ENCODE assay signal across 11 cellular contexts in the genomic region with DNA sequence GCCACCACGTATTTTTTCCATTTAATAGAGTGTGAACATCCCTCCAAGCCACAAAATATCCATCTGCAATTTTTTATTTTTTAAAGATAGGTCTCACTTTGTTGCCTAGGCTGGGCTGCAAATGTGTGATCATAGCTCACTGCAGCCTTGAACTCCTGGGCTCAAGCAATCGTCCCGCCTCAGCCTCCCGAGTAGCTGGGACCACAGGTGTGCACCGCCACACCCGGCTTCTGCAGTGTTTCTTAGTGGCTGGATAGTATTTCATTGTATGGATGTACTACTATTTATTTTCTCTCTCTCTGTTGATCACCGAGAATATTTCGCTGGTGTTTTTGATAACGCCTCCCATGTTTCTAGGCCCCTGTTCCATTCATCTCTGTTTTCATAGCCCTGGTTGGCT. TPM values are rescaled to one million over a fixed set of nuclear protein-coding genes. Genes with fewer than 3 reads are reported as not detected.
DNase-seq lines count a peak whose midpoint lies in the region; ATAC-seq, FAIRE-seq and TF ChIP-seq lines count a peak whose summit lies in the region.
"Had no signal": no experiment of that assay in that cellular context is flagged by ENCODE, and none has a peak within 500 bp of the region (broad histone marks: within the 10 kb centered on the region; RNA-seq: fewer than 3 reads in every experiment).

No MANE protein-coding gene starts in this region.

- H3K27ac Mint-ChIP-seq in activated CD4-positive, alpha-beta T cell treated with anti-CD3 and anti-CD28 coated beads for 36 hours, result peak overlapping the region; percentile 22
- peak overlapping the region; percentile 81 for H3K27ac Mint-ChIP-seq in astrocyte (ENCODE audit: unreplicated experiment)

- peaks cover 79% of the 10 kb centered on the region for H4K20me1 ChIP-seq in astrocyte (ENCODE audit: insufficient read depth, low read length)

- H3K36me3 ChIP-seq in astrocyte (ENCODE audit: insufficient read depth, low read length) (no peaks in the 10 kb centered on the region), suprapubic skin (no peaks in the 10 kb centered on the region)

- no peak for DNase-seq in activated CD4-positive, alpha-beta T cell treated with anti-CD3 and anti-CD28 coated beads for 36 hours
- no peak for DNase-seq in activated CD4-positive, alpha-beta T cell treated with anti-CD3 and anti-CD28 coated beads for 48 hours
- DNase-seq in astrocyte (ENCODE audit: low read depth), result no peak
- peak; percentile 8 for DNase-seq in mesenteric fat pad (ENCODE audit: low spot score)
- DNase-seq in suprapubic skin (ENCODE audit: low spot score in 2 of 2), result no peak
- DNase-seq: activated CD8-positive, alpha-beta memory T cell treated with anti-CD3 and anti-CD28 coated beads for 24 hours had no signal

- no peaks in the 10 kb centered on the region for H3K27me3 Mint-ChIP-seq in activated CD4-positive, alpha-beta T cell treated with anti-CD3 and anti-CD28 coated beads for 36 hours
- H3K27me3 Mint-ChIP-seq in astrocyte (ENCODE audit: low read depth, unreplicated experiment), result no peaks in the 10 kb centered on the region

- no peaks in the 10 kb centered on the region for H3K36me3 Mint-ChIP-seq in activated CD4-positive, alpha-beta T cell treated with anti-CD3 and anti-CD28 coated beads for 36 hours (ENCODE audit: low read depth)
- peaks cover 2% of the 10 kb centered on the region for H3K36me3 Mint-ChIP-seq in astrocyte (ENCODE audit: low read depth, unreplicated experiment)

- H3K4me1 Mint-ChIP-seq in activated CD4-positive, alpha-beta T cell treated with anti-CD3 and anti-CD28 coated beads for 36 hours, result peaks cover 56% of the 10 kb centered on the region
- H3K4me1 Mint-ChIP-seq in astrocyte (ENCODE audit: low read depth, unreplicated experiment), result peaks cover 43% of the 10 kb centered on the region

- WGBS in suprapubic skin, result 90% methylated on average over 8 of the region's 9 CpGs

- H3K27ac ChIP-seq in astrocyte (ENCODE audit: low read depth, low read length), result no peak overlapping the region
- H3K27ac ChIP-seq in suprapubic skin, result peak overlapping the region; percentile 90

- TF ChIP-seq CTCF in astrocyte (IDR thresholded peaks at IDR 0.05; ENCODE audit: insufficient read depth, low read depth, low read length), result no peak
- no peak for TF ChIP-seq CTCF in suprapubic skin (IDR thresholded peaks at IDR 0.05)

- H3K27me3 ChIP-seq in astrocyte (ENCODE audit: insufficient read depth, low read length) (no peaks in the 10 kb centered on the region), suprapubic skin (no peaks in the 10 kb centered on the region)

- peaks cover 92% of the 10 kb centered on the region for H3K79me2 ChIP-seq in astrocyte (ENCODE audit: insufficient read depth, low read length)

- no peak for TF ChIP-seq POLR2A in suprapubic skin (IDR thresholded peaks at IDR 0.05)

- peaks cover 28% of the 10 kb centered on the region for H3K4me1 ChIP-seq in astrocyte (ENCODE audit: insufficient read depth, low read length)
- H3K4me1 ChIP-seq in suprapubic skin, result peaks cover 87% of the 10 kb centered on the region

- CTCF ChIA-PET in activated CD4-positive, alpha-beta T cell treated with anti-CD3 and anti-CD28 coated beads for 36 hours (lab: Charles Lee), result interaction anchor here (0.9 to 3.6 kb wide), 5 partner anchors 8 to 104 kb away, joined by 3 to 22 read pairs (median 3); no protein-coding TSS in a partner anchor

- no peak for TF ChIP-seq EP300 in suprapubic skin (IDR thresholded peaks at IDR 0.05)

- H3K9ac ChIP-seq in astrocyte (ENCODE audit: low read length), result no peak overlapping the region

- POLR2A ChIA-PET in activated CD4-positive, alpha-beta T cell treated with anti-CD3 and anti-CD28 coated beads for 36 hours (lab: Charles Lee), result no interaction called here

- no peak overlapping the region for H3K4me3 ChIP-seq in astrocyte (ENCODE audit: insufficient read depth, low read depth, low read length)
- no peak overlapping the region for H3K4me3 ChIP-seq in suprapubic skin

- no peaks in the 10 kb centered on the region for H3K9me3 Mint-ChIP-seq in activated CD4-positive, alpha-beta T cell treated with anti-CD3 and anti-CD28 coated beads for 36 hours (ENCODE audit: low read depth)
- no peaks in the 10 kb centered on the region for H3K9me3 Mint-ChIP-seq in astrocyte (ENCODE audit: unreplicated experiment)

- no peak overlapping the region for H2AFZ ChIP-seq in astrocyte (ENCODE audit: low read depth, low read length)

- H3K4me3 Mint-ChIP-seq in activated CD4-positive, alpha-beta T cell treated with anti-CD3 and anti-CD28 coated beads for 36 hours, result no peak overlapping the region
- H3K4me3 Mint-ChIP-seq in astrocyte (ENCODE audit: unreplicated experiment), result no peak overlapping the region

- H3K9me3 ChIP-seq in astrocyte (ENCODE audit: insufficient read depth, low read depth, low read length), result no peaks in the 10 kb centered on the region
- H3K9me3 ChIP-seq in suprapubic skin, result no peaks in the 10 kb centered on the region

- ATAC-seq in activated CD4-positive, alpha-beta T cell treated with anti-CD3 and anti-CD28 coated beads for 36 hours, result no peak
- no peak for ATAC-seq in GM19035 (IDR thresholded peaks at IDR 0.05; ENCODE audit: unreplicated experiment)
- no peak for ATAC-seq in GM21825 (IDR thresholded peaks at IDR 0.05; ENCODE audit: unreplicated experiment)
- no peak for ATAC-seq in HG02763 (IDR thresholded peaks at IDR 0.05; ENCODE audit: unreplicated experiment)

- FAIRE-seq in astrocyte (lab: Jason Lieb, UNC), result no peak
- FAIRE-seq: A204.1, GM18507 had no signal

- no peak overlapping the region for H3K4me2 ChIP-seq in astrocyte (ENCODE audit: low read length)

- intact Hi-C loops in activated CD4-positive, alpha-beta T cell treated with anti-CD3 and anti-CD28 coated beads for 36 hours (cut with DNase I, micrococcal nuclease), result loop anchor here in 1 of 2 experiments (1.0 to 10.0 kb wide), 2 partner anchors 10 to 629 kb away; no protein-coding TSS in a partner anchor

RNA-seq across cellular contexts. Expression of gene MLXIP, which starts 17.5 kb away (rescaled TPM):
- total RNA-seq in activated CD4-positive, alpha-beta T cell treated with anti-CD3 and anti-CD28 coated beads for 36 hours, result 10 to 100 TPM; 17.7 to 26.4 TPM
- total RNA-seq in astrocyte (62.5 and 73.4 TPM in 2 replicates), mesenteric fat pad (68.4 TPM), suprapubic skin (10 to 100 TPM; 25.2 to 91.4 (median 35.4) TPM)
